In the genomic region with DNA sequence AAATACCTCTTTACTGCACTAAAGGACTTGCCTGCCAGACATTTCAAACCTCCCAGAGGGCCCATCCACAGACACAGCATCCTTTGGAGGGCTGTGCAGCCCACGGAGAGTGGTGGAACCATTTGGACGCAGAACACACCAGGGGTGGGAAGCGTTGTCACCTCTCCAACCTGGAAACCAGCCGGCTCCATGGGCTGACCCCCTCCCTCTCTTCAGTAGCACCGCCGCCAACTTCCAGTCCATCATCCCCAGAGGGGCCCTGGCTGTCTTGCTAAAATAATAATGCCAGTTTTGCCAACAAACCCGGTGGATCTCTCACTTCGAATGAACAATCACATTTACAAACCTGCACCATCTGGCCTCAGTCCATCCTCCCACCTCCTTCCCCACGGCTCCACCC, we compare ENCODE assay signal across 22 cellular contexts.
DNase-seq lines count a peak whose midpoint lies in the region; ATAC-seq lines count a peak whose summit lies in the region.
"Had no signal": no experiment of that assay in that cellular context is flagged by ENCODE, and none has a peak within 500 bp of the region (broad histone marks: within the 10 kb centered on the region; RNA-seq: fewer than 3 reads in every experiment).

No MANE protein-coding gene starts in this region.

- DNase-seq in NCI-H69 (lab: John Stamatoyannopoulos, UW) (peak; percentile 65), mesenchymal stem cell (no peak), trophoblast cell (no peak), kidney glomerular epithelial cell (lab: John Stamatoyannopoulos, UW) (no peak)
- DNase-seq: 8988T; ACHN; AML-193; BE2C; CD4-positive, alpha-beta T cell; CD8-positive, alpha-beta memory T cell; DMS 273 treated with DMSO at 0.1 percent for 48 hours; DMS79; EL; GDM1; HFFc6 had no signal

- H3K4me2 ChIP-seq in mesenchymal stem cell (ENCODE audit: low read length, poor library complexity, severe bottlenecking): no peak overlapping the region
- H3K4me2 ChIP-seq in trophoblast cell (ENCODE audit: low read length): no peak overlapping the region
- H3K4me2 ChIP-seq: A549; BLaER1 treated with 17β-estradiol and CSF1 and Interleukin-3, amounts not matched to agents 10 nM and 100 nM; GM23338 had no signal

- H2BK5ac ChIP-seq in mesenchymal stem cell (ENCODE audit: low read depth, low read length, poor library complexity, severe bottlenecking) (no peak overlapping the region), trophoblast cell (ENCODE audit: low read depth, low read length, poor library complexity) (no peak overlapping the region)

- H2AFZ ChIP-seq in mesenchymal stem cell (ENCODE audit: low read depth, low read length) (no peak overlapping the region), trophoblast cell (ENCODE audit: insufficient read depth, low read length, poor library complexity) (no peak overlapping the region)
- H2AFZ ChIP-seq: GM23338 had no signal

- H2BK120ac ChIP-seq in mesenchymal stem cell (ENCODE audit: low read depth, low read length) (no peak overlapping the region), trophoblast cell (ENCODE audit: insufficient read depth, low read length, poor library complexity) (no peak overlapping the region)

- no peak overlapping the region for H4K12ac ChIP-seq in trophoblast cell (ENCODE audit: low read depth, low read length)

- H3K23ac ChIP-seq in mesenchymal stem cell (ENCODE audit: low read length in 2 of 2): no peak overlapping the region
- H3K23ac ChIP-seq in trophoblast cell (ENCODE audit: low read length): no peak overlapping the region

- no peak overlapping the region for H3K4me3 ChIP-seq in mesenchymal stem cell (ENCODE audit: insufficient read depth in 1 of 2, low read depth in 1 of 2, low read length in 2 of 2)
- H3K4me3 ChIP-seq in trophoblast cell (ENCODE audit: low read depth, low read length): no peak overlapping the region
- H3K4me3 ChIP-seq: A549; BLaER1 treated with 17β-estradiol and CSF1 and Interleukin-3, amounts not matched to agents 10 nM and 100 nM; GM12878; GM23338; HAP-1 had no signal

- H2AK5ac ChIP-seq in mesenchymal stem cell (ENCODE audit: low read length, severe bottlenecking) (no peak overlapping the region), trophoblast cell (ENCODE audit: low read length) (no peak overlapping the region)

- H3K4me1 ChIP-seq in mesenchymal stem cell (ENCODE audit: control insufficient read depth, insufficient read depth, low read depth, low read length) (peaks cover 1% of the 10 kb centered on the region), trophoblast cell (ENCODE audit: control insufficient read depth in 1 of 2, insufficient read depth in 2 of 2, low read length in 2 of 2) (peaks cover 3% of the 10 kb centered on the region in 2 experiments)
- H3K4me1 ChIP-seq: A549, BE2C, HAP-1 had no signal

- H3K18ac ChIP-seq in mesenchymal stem cell (ENCODE audit: low read depth in 1 of 2, low read length in 2 of 2): no peak overlapping the region
- H3K18ac ChIP-seq in trophoblast cell (ENCODE audit: low read length): no peak overlapping the region

- H3K9ac ChIP-seq in mesenchymal stem cell (ENCODE audit: low read length): no peak overlapping the region
- no peak overlapping the region for H3K9ac ChIP-seq in trophoblast cell (ENCODE audit: low read length)
- H3K9ac ChIP-seq: BLaER1 treated with 17β-estradiol and CSF1 and Interleukin-3, amounts not matched to agents 10 nM and 100 nM had no signal

- H2BK15ac ChIP-seq in mesenchymal stem cell (ENCODE audit: low read depth, poor library complexity, severe bottlenecking): peak overlapping the region; percentile 76

- H3K36me3 ChIP-seq in mesenchymal stem cell (ENCODE audit: control insufficient read depth in 1 of 2, insufficient read depth in 2 of 2, low read depth in 1 of 2, low read length in 2 of 2) (no peaks in the 10 kb centered on the region), trophoblast cell (ENCODE audit: control insufficient read depth in 1 of 2, insufficient read depth in 2 of 2, low read length in 2 of 2) (no peaks in the 10 kb centered on the region)
- H3K36me3 ChIP-seq: BE2C; BLaER1 treated with 17β-estradiol and CSF1 and Interleukin-3, amounts not matched to agents 10 nM and 100 nM; HAP-1 had no signal

- H3K9me3 ChIP-seq in mesenchymal stem cell (ENCODE audit: control insufficient read depth, low read length): no peaks in the 10 kb centered on the region
- H3K9me3 ChIP-seq in trophoblast cell (ENCODE audit: insufficient read depth, low read depth, low read length): peaks cover 2% of the 10 kb centered on the region
- H3K9me3 ChIP-seq: A549, BE2C, HAP-1 had no signal

- peaks cover 0 to 14% of the 10 kb centered on the region in 2 experiments for H3K27me3 ChIP-seq in mesenchymal stem cell (ENCODE audit: control insufficient read depth in 1 of 2, insufficient read depth in 1 of 2, low read length in 2 of 2)
- no peaks in the 10 kb centered on the region for H3K27me3 ChIP-seq in trophoblast cell (ENCODE audit: insufficient read depth, low read length)
- H3K27me3 ChIP-seq: BE2C; BLaER1 treated with 17β-estradiol and CSF1 and Interleukin-3, amounts not matched to agents 10 nM and 100 nM had no signal

- H3K14ac ChIP-seq in mesenchymal stem cell (ENCODE audit: low read length in 2 of 2) (no peak overlapping the region), trophoblast cell (ENCODE audit: low read length) (no peak overlapping the region)

- no peaks in the 10 kb centered on the region for H3K79me2 ChIP-seq in trophoblast cell (ENCODE audit: control insufficient read depth, insufficient read depth, low read length, poor library complexity)

- WGBS in mesenchymal stem cell: 93% methylated on average over 9 of the region's 9 CpGs
- WGBS in trophoblast cell (ENCODE audit: extremely low coverage, insufficient coverage, insufficient read length): no CpG with 5 or more reads among the region's 9 CpGs

- H3K27ac ChIP-seq in mesenchymal stem cell (ENCODE audit: low read length, poor library complexity, severe bottlenecking) (no peak overlapping the region), trophoblast cell (ENCODE audit: low read depth, low read length) (no peak overlapping the region)
- H3K27ac ChIP-seq: A549; BLaER1 treated with 17β-estradiol and CSF1 and Interleukin-3, amounts not matched to agents 10 nM and 100 nM had no signal

- H2BK12ac ChIP-seq in mesenchymal stem cell (ENCODE audit: low read length in 2 of 2) (no peak overlapping the region), trophoblast cell (ENCODE audit: low read length) (peak overlapping the region; percentile 19)

- H4K91ac ChIP-seq in mesenchymal stem cell (ENCODE audit: low read length) (no peak overlapping the region), trophoblast cell (ENCODE audit: low read depth, low read length) (no peak overlapping the region)

- H3K4ac ChIP-seq in mesenchymal stem cell (ENCODE audit: low read depth in 1 of 2, low read length in 2 of 2) (no peak overlapping the region), trophoblast cell (ENCODE audit: low read depth, low read length) (no peak overlapping the region)

- ATAC-seq in GM18873 (IDR thresholded peaks at IDR 0.05; ENCODE audit: low FRiP score, unreplicated experiment) (no peak), HG02610 (IDR thresholded peaks at IDR 0.05; ENCODE audit: unreplicated experiment) (no peak)
- ATAC-seq: A549, GM12878, GM23338 had no signal

- H4K8ac ChIP-seq in mesenchymal stem cell (ENCODE audit: low read length) (no peak overlapping the region), trophoblast cell (ENCODE audit: low read depth, low read length) (no peak overlapping the region)

- H3K79me1 ChIP-seq in mesenchymal stem cell (replicated peaks; ENCODE audit: low read length, poor library complexity, severe bottlenecking) (no peaks in the 10 kb centered on the region), trophoblast cell (ENCODE audit: low read length) (peaks cover 5% of the 10 kb centered on the region)
